Comparison of ENCODE assay signal across 21 cellular contexts in genomic region chr1:165542015-165542631, GRCh38. TPM values are rescaled to one million over a fixed set of nuclear protein-coding genes. Genes with fewer than 3 reads are reported as not detected.
DNase-seq lines count a peak whose midpoint lies in the region; ATAC-seq and TF ChIP-seq lines count a peak whose summit lies in the region.
"Had no signal": no experiment of that assay in that cellular context is flagged by ENCODE, and none has a peak within 500 bp of the region (broad histone marks: within the 10 kb centered on the region; RNA-seq: fewer than 3 reads in every experiment).

No MANE protein-coding gene starts in this region.

- H4K20me1 ChIP-seq in IMR-90 (ENCODE audit: insufficient read depth, low read length), result no peaks in the 10 kb centered on the region

- H3K4me2 ChIP-seq in IMR-90 (ENCODE audit: low read depth, low read length), result no peak overlapping the region

- H3K9me1 ChIP-seq in IMR-90 (ENCODE audit: insufficient read depth, low read length), result no peaks in the 10 kb centered on the region

- no peak overlapping the region for H2AFZ ChIP-seq in IMR-90 (replicated peaks; ENCODE audit: low read length, poor library complexity)

- H3K9me3 ChIP-seq in IMR-90 (ENCODE audit: control insufficient read depth, insufficient read depth, low read length) (no peaks in the 10 kb centered on the region), endocrine pancreas (ENCODE audit: control insufficient read depth, low read length) (no peaks in the 10 kb centered on the region), gastrocnemius medialis (no peaks in the 10 kb centered on the region)

- H3K27ac ChIP-seq in IMR-90 (ENCODE audit: insufficient read depth, low read length), result no peak overlapping the region
- H3K27ac ChIP-seq in gastrocnemius medialis, result peak overlapping the region; percentile 79 to 93 (median 85)

- H3K23ac ChIP-seq in IMR-90 (ENCODE audit: low read depth, low read length), result no peak overlapping the region

- TF ChIP-seq RAD21 in IMR-90 (IDR thresholded peaks at IDR 0.05; ENCODE audit: low read length), result no peak

- ATAC-seq in IMR-90 (ENCODE audit: low read depth) (no peak), gastrocnemius medialis (no peak), GM18520 (IDR thresholded peaks at IDR 0.05; ENCODE audit: unreplicated experiment) (no peak), GM21529 (IDR thresholded peaks at IDR 0.05; ENCODE audit: unreplicated experiment) (no peak)

- WGBS in IMR-90 (ENCODE audit: extremely low coverage in 2 of 2, insufficient read length in 1 of 2), 2 experiments, result no CpG with 5 or more reads among the region's 6 CpGs

- DNase-seq in NCI-H510A treated with DMSO at 0.1 percent for 48 hours (lab: John Stamatoyannopoulos, UW), result peak; percentile 22
- no peak for DNase-seq in NCI-H510A (lab: John Stamatoyannopoulos, UW)
- DNase-seq in IMR-90, result no peak
- DNase-seq in gastrocnemius medialis, result no peak
- DNase-seq in activated CD4-positive, alpha-beta T cell treated with anti-CD3 and anti-CD28 coated beads for 1 hour, result no peak
- DNase-seq: Calu3; CD4-positive, alpha-beta memory T cell; GF-D8; GOT3; KBM-7; NCI-H1694; NCI-H2081 treated with DMSO at 0.1 percent for 48 hours; NCI-H2227 treated with DMSO at 0.1 percent for 48 hours; NCI-H526 treated with DMSO at 0.1 percent for 48 hours; Right ventricle myocardium superior had no signal

- no peak for TF ChIP-seq POLR2A in IMR-90 (IDR thresholded peaks at IDR 0.05; ENCODE audit: low read depth, low read length)
- TF ChIP-seq POLR2A in gastrocnemius medialis (IDR thresholded peaks at IDR 0.05), result no peak

- no peak overlapping the region for H3K4ac ChIP-seq in IMR-90 (ENCODE audit: low read depth, low read length)

- H4K8ac ChIP-seq in IMR-90 (ENCODE audit: low read depth in 2 of 2, low read length in 2 of 2), result no peak overlapping the region

- in situ Hi-C loops in IMR-90 (cut with MboI; ENCODE audit: low sequenced_read_pairs), result no loop called here
- in situ Hi-C loops in gastrocnemius medialis (cut with MboI; ENCODE audit: low sequenced_read_pairs in 4 of 4), result no loop called here

- H3K14ac ChIP-seq in IMR-90 (replicated peaks; ENCODE audit: low read depth, low read length), result no peak overlapping the region

- H2BK120ac ChIP-seq in IMR-90 (ENCODE audit: low read depth, low read length), result no peak overlapping the region

- H3K27me3 ChIP-seq in IMR-90 (ENCODE audit: control insufficient read depth, insufficient read depth, low read length) (peaks cover 4% of the 10 kb centered on the region), endocrine pancreas (ENCODE audit: control insufficient read depth, insufficient read depth, low read length) (no peaks in the 10 kb centered on the region), gastrocnemius medialis (no peaks in the 10 kb centered on the region)

- CTCF ChIA-PET in IMR-90 (lab: Yijun Ruan, JAX), result interaction anchor here (0.6 kb wide), 1 partner anchor 9 kb away, joined by 3 read pairs; no protein-coding TSS in a partner anchor

- no peak overlapping the region for H3K9ac ChIP-seq in IMR-90 (ENCODE audit: low read depth, low read length)
- H3K9ac ChIP-seq in endocrine pancreas (ENCODE audit: control insufficient read depth, insufficient read depth, low read length), result no peak overlapping the region

- H2AK5ac ChIP-seq in IMR-90 (ENCODE audit: low read depth, low read length), result no peak overlapping the region

- no peak overlapping the region for H3K4me3 ChIP-seq in IMR-90 (ENCODE audit: insufficient read depth, low read depth, low read length)
- peak overlapping the region; percentile 49 for H3K4me3 ChIP-seq in endocrine pancreas (ENCODE audit: control insufficient read depth, insufficient read depth, low read length)
- H3K4me3 ChIP-seq in gastrocnemius medialis, result no peak overlapping the region

- no peak overlapping the region for H2BK15ac ChIP-seq in IMR-90 (ENCODE audit: low read depth, low read length)

- H2BK20ac ChIP-seq in IMR-90 (ENCODE audit: low read depth, low read length), result no peak overlapping the region

- no peak overlapping the region for H4K91ac ChIP-seq in IMR-90 (ENCODE audit: insufficient read depth, low read depth, low read length)

- H3K18ac ChIP-seq in IMR-90 (ENCODE audit: low read depth, low read length), result no peak overlapping the region

- no peak overlapping the region for H2BK5ac ChIP-seq in IMR-90 (ENCODE audit: low read depth, low read length, poor library complexity, severe bottlenecking)

- TF ChIP-seq CTCF in IMR-90 (conservative IDR thresholded peaks at IDR 0.05; ENCODE audit: low read depth, low read length) (no peak), gastrocnemius medialis (IDR thresholded peaks at IDR 0.05 in 4 of 5, conservative IDR thresholded peaks at IDR 0.05 in 1 of 5) (no peak)

- H3K56ac ChIP-seq in IMR-90 (ENCODE audit: extremely low read depth, insufficient read depth, low read length), result no peak overlapping the region

- POLR2A ChIA-PET in IMR-90 (lab: Charles Lee; ENCODE audit: unreplicated experiment), result no interaction called here

- H3K79me1 ChIP-seq in IMR-90 (ENCODE audit: low read depth in 1 of 2, low read length in 2 of 2), result no peaks in the 10 kb centered on the region

- intact Hi-C loops in IMR-90 (cut with micrococcal nuclease) (no loop called here), gastrocnemius medialis (cut with DNase I; ENCODE audit: low total_unique reads) (loop anchor here (5.0 kb wide), 1 partner anchor 120 kb away; no protein-coding TSS in a partner anchor)

- H3K36me3 ChIP-seq in IMR-90 (ENCODE audit: control insufficient read depth, insufficient read depth, low read length) (no peaks in the 10 kb centered on the region), endocrine pancreas (ENCODE audit: control insufficient read depth, insufficient read depth, low read length) (no peaks in the 10 kb centered on the region), gastrocnemius medialis (no peaks in the 10 kb centered on the region)

- no peak overlapping the region for H4K5ac ChIP-seq in IMR-90 (ENCODE audit: low read depth, low read length)

- H3K4me1 ChIP-seq in IMR-90 (ENCODE audit: control insufficient read depth, insufficient read depth, low read length) (no peaks in the 10 kb centered on the region), endocrine pancreas (ENCODE audit: control insufficient read depth, insufficient read depth, low read length) (peaks cover 9% of the 10 kb centered on the region), gastrocnemius medialis (peaks cover 38 to 49% of the 10 kb centered on the region in 2 donors)

- BruUV-seq in IMR-90 (replicated peaks; lab: Mats Ljungman, UMichigan), result no TSS peak

- H2AK9ac ChIP-seq in IMR-90 (replicated peaks; ENCODE audit: low read depth, low read length, poor library complexity), result no peak overlapping the region

- dilution Hi-C loops in IMR-90 (cut with HindIII; ENCODE audit: low sequenced_read_pairs, unreplicated experiment), result no loop called here

TF ChIP-seq in IMR-90, 13 proteins besides CTCF, POLR2A, EP300 and RAD21:
- TF ChIP-seq CHD1 (IDR thresholded peaks at IDR 0.05; ENCODE audit: low read depth, low read length), result no peak
- TF ChIP-seq RCOR1 (IDR thresholded peaks at IDR 0.05; ENCODE audit: insufficient replicate concordance, low read length), result no peak
- peak; percentile 87 for TF ChIP-seq MAFK (IDR thresholded peaks at IDR 0.05; ENCODE audit: low read depth, low read length)
- TF ChIP-seq RFX5 (IDR thresholded peaks at IDR 0.05; ENCODE audit: low read depth, low read length), result no peak
- no peak for TF ChIP-seq USF2 (IDR thresholded peaks at IDR 0.05; ENCODE audit: low read depth, low read length)

RNA-seq across cellular contexts. Expression of gene LRRC52, which starts 1.7 kb away (rescaled TPM):
- total RNA-seq in IMR-90 (2012; rRNA removed) (not detected in 2 replicates), gastrocnemius medialis (under 1 TPM in 1 of 4 donors, not detected in 3; 0.35 TPM)
- polyA plus RNA-seq in IMR-90 (2012; rRNA removed), result not detected in 2 replicates
- polyA plus RNA-seq in IMR-90 (2012; cell fraction: cytosol; rRNA removed), result not detected in 2 replicates
- polyA plus RNA-seq in IMR-90 (2012; cell fraction: nucleus; rRNA removed; ENCODE audit: low replicate concordance), result not detected in 2 replicates
- total RNA-seq: A172; Calu3; CD4-positive, alpha-beta memory T cell; OCI-LY7 had no signal
- polyA plus RNA-seq: BJ; CD4-positive, alpha-beta memory T cell had no signal
